Comparison of ENCODE assay signal across 8 cellular contexts in the genomic region with DNA sequence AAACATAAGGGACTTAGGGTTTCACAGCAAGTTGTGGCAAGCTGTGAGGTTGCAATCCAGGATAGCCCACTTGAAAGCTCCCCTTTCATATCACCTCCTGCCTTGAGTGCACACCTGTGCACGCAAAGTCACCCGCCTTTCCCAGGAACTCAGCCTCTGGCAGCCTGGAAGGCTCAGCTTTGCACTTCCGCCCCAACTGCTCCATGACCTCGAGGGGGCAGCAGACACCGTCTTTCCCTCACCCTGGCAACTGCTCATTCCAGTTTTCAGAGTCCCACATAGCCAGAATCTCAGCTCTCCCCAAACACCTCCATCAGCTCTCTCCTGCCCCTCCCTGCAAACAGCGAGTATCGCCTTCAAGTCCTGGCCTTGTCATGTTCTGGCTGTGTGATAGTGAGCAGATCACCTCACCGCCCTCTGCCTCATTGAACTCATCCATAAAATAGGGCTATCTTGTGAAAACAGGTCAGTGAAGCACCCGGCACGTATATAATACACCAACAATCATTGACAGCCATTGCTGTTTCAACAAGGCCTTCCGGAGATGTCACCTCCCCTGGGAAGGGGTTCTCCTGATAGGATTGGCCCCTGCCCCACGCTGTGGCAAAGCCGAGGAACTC. TPM values are rescaled to one million over a fixed set of nuclear protein-coding genes. Genes with fewer than 3 reads are reported as not detected.
A peak's percentile ranks its signal among the peaks of the same experiment; 100 is the strongest.
DNase-seq lines count a peak whose midpoint lies in the region; ATAC-seq and TF ChIP-seq lines count a peak whose summit lies in the region.

No MANE protein-coding gene starts in this region.

- intact Hi-C loops in MCF 10A (cut with micrococcal nuclease): loop anchor here (1.0 to 10.0 kb wide), 3 partner anchors 152 to 1823 kb away; no protein-coding TSS in a partner anchor

- no peak overlapping the region for H3K27ac Mint-ChIP-seq in MCF 10A (ENCODE audit: low read depth, unreplicated experiment)

- peak; percentile 96 for TF ChIP-seq CTCF in AG09309 (IDR thresholded peaks at IDR 0.05; ENCODE audit: control insufficient read depth, insufficient read depth, low read depth, low read length, missing control alignments)
- TF ChIP-seq CTCF in VCaP (conservative IDR thresholded peaks at IDR 0.05): peak; percentile 93
- TF ChIP-seq CTCF in MCF 10A (IDR thresholded peaks at IDR 0.05; ENCODE audit: unreplicated experiment): peak; percentile 97

- H3K27me3 Mint-ChIP-seq in MCF 10A (ENCODE audit: insufficient read depth, unreplicated experiment): no peaks in the 10 kb centered on the region

- peak; percentile 52 for DNase-seq in AG09309 (ENCODE audit: low read depth)
- peak; percentile 93 for DNase-seq in H4 (ENCODE audit: low spot score)
- DNase-seq in NCI-H2227 (lab: John Stamatoyannopoulos, UW; ENCODE audit: unreplicated experiment): peak; percentile 92
- DNase-seq in MCF 10A (ENCODE audit: unreplicated experiment): peak; percentile 93
- peak; percentile 90 for DNase-seq in inferior parietal cortex (ENCODE audit: extremely low spot score)
- peak; percentile 88 for DNase-seq in stimulated activated CD4-positive, alpha-beta T cell treated with anti-CD3 and anti-CD28 coated beads, Interleukin-15, amount 100 ng/mL, for 24 hours

- no TSS peak for BruUV-seq in MCF 10A (replicated peaks; lab: Mats Ljungman, UMichigan)

- ATAC-seq in GM18867 (IDR thresholded peaks at IDR 0.05; ENCODE audit: unreplicated experiment): no peak

- H3K4me3 Mint-ChIP-seq in MCF 10A (ENCODE audit: unreplicated experiment): no peak overlapping the region

- no peak overlapping the region for H3K4me3 ChIP-seq in AG09309 (ENCODE audit: control insufficient read depth, low read depth, low read length)

- peaks cover 30% of the 10 kb centered on the region for H3K4me1 Mint-ChIP-seq in MCF 10A (ENCODE audit: insufficient read depth, unreplicated experiment)

- peak overlapping the region; percentile 19; the same call in 1 of the 2 replicates for H3K27ac ChIP-seq in VCaP

- H3K9me3 Mint-ChIP-seq in MCF 10A (ENCODE audit: unreplicated experiment): no peaks in the 10 kb centered on the region

- POLR2A ChIA-PET in MCF 10A (lab: Yijun Ruan, JAX): interaction anchor here (0.6 to 1.8 kb wide), 7 partner anchors 32 to 321 kb away, joined by 3 to 24 read pairs (median 5); partner anchors contain the start of genes EPB41, SRSF4 and YTHDF2

- no peaks in the 10 kb centered on the region for H3K36me3 Mint-ChIP-seq in MCF 10A (ENCODE audit: insufficient read depth, unreplicated experiment)

- CTCF ChIA-PET in MCF 10A (lab: Yijun Ruan, JAX): interaction anchor here (0.6 to 11.8 kb wide), 26 partner anchors 9 to 320 kb away, joined by 3 to 311 read pairs (median 4); partner anchors contain the start of gene SRSF4

RNA-seq across cellular contexts. Expression of gene EPB41, which starts 32.2 kb away (rescaled TPM):
- total RNA-seq in H4 (2014; rRNA removed; shearing (Covaris generic)): 26.2 and 26.9 TPM in 2 replicates
- total RNA-seq in MCF 10A (2022): 15.0 and 23.0 TPM in 2 replicates
